ENCODE assay signal across 1 cellular context in genomic region chr3:195907730-195908438, GRCh38.
A peak's percentile ranks its signal among the peaks of the same experiment; 100 is the strongest.
TF ChIP-seq lines count a peak whose summit lies in the region.

No MANE protein-coding gene starts in this region.

TF ChIP-seq in K562, 482 proteins besides CTCF, POLR2A, EP300 and RAD21 (continued from another document and continues in another):
- TF ChIP-seq ZNF318 (IDR thresholded peaks at IDR 0.05; ENCODE audit: borderline replicate concordance in 1 of 2, low read depth in 1 of 2): peak in 1 of 2 experiments; percentile 53; a peak in 1 of 4 replicates
- no peak for TF ChIP-seq TAF15 (IDR thresholded peaks at IDR 0.05; ENCODE audit: low read depth, low read length)
- TF ChIP-seq BRD4 (IDR thresholded peaks at IDR 0.05): no peak
- peak; percentile 86 for TF ChIP-seq MEIS2 (IDR thresholded peaks at IDR 0.05; ENCODE audit: partially characterized antibody)
- no peak for TF ChIP-seq POLR2B (IDR thresholded peaks at IDR 0.05; ENCODE audit: low read depth, partially characterized antibody)
- no peak for TF ChIP-seq MBD2 (IDR thresholded peaks at IDR 0.05; ENCODE audit: borderline replicate concordance, low read depth)
- no peak for TF ChIP-seq ZNF699 (CRISPR knock-in tag; IDR thresholded peaks at IDR 0.05; ENCODE audit: insufficient replicate concordance)
- no peak for TF ChIP-seq NFIX (CRISPR knock-in tag; IDR thresholded peaks at IDR 0.05; ENCODE audit: low read depth)
- TF ChIP-seq NELFE (IDR thresholded peaks at IDR 0.05; ENCODE audit: insufficient read depth, insufficient read length): no peak
- TF ChIP-seq CBX3 (IDR thresholded peaks at IDR 0.05; ENCODE audit: borderline replicate concordance in 1 of 2, low read length in 2 of 2): no peak
- no peak for TF ChIP-seq ZNF431 (CRISPR knock-in tag; IDR thresholded peaks at IDR 0.05)
- no peak for TF ChIP-seq ZBTB5 (IDR thresholded peaks at IDR 0.05)
- no peak; the same call in 1 of the 2 replicates for TF ChIP-seq CBFB (CRISPR knock-in tag; IDR thresholded peaks at IDR 0.05)
- no peak for TF ChIP-seq EHMT2 (IDR thresholded peaks at IDR 0.05)
- no peak for TF ChIP-seq ARID3A (IDR thresholded peaks at IDR 0.05; ENCODE audit: borderline replicate concordance, low read depth, low read length)
- TF ChIP-seq RBM39 (optimal IDR thresholded peaks at IDR 0.05; ENCODE audit: low read depth, low read length): no peak
- no peak for TF ChIP-seq MEF2D (tag; conservative IDR thresholded peaks at IDR 0.05; ENCODE audit: low read depth)
- TF ChIP-seq MCM5 (IDR thresholded peaks at IDR 0.05; ENCODE audit: low read depth): no peak
- TF ChIP-seq FOXO4 (CRISPR knock-in tag; IDR thresholded peaks at IDR 0.05): no peak
- peak; percentile 86 for TF ChIP-seq NFIC (IDR thresholded peaks at IDR 0.05)
- TF ChIP-seq ZBTB12 (CRISPR knock-in tag; IDR thresholded peaks at IDR 0.05): no peak
- TF ChIP-seq TSC22D4 (tag; IDR thresholded peaks at IDR 0.05): no peak
- TF ChIP-seq ARID4B (CRISPR knock-in tag; IDR thresholded peaks at IDR 0.05): no peak; the same call in 1 of the 2 replicates
- TF ChIP-seq ZNF384 (IDR thresholded peaks at IDR 0.05; ENCODE audit: low read depth, low read length): no peak
- no peak for TF ChIP-seq ZNF707 (CRISPR knock-in tag; conservative IDR thresholded peaks at IDR 0.05)
- no peak for TF ChIP-seq FOS (IDR thresholded peaks at IDR 0.05; ENCODE audit: extremely low read depth, insufficient read length)
- no peak for TF ChIP-seq TBP (optimal IDR thresholded peaks at IDR 0.05; ENCODE audit: low read depth, low read length)
- no peak for TF ChIP-seq NR4A1 (CRISPR knock-in tag; IDR thresholded peaks at IDR 0.05)
- TF ChIP-seq NR4A1 (tag; IDR thresholded peaks at IDR 0.05): no peak
- no peak for TF ChIP-seq HIVEP1 (CRISPR knock-in tag; IDR thresholded peaks at IDR 0.05)
- no peak for TF ChIP-seq ZBED1 (IDR thresholded peaks at IDR 0.05)
- TF ChIP-seq ZNF277 (CRISPR knock-in tag; IDR thresholded peaks at IDR 0.05; ENCODE audit: borderline replicate concordance): no peak
- TF ChIP-seq BRD9 (IDR thresholded peaks at IDR 0.05; ENCODE audit: low read depth, partially characterized antibody): no peak
- TF ChIP-seq HES1 (IDR thresholded peaks at IDR 0.05; ENCODE audit: low read depth): peak; percentile 100
- peak; percentile 97 for TF ChIP-seq TFE3 (CRISPR knock-in tag; IDR thresholded peaks at IDR 0.05)
- peak; percentile 32; the same call in 1 of the 2 replicates for TF ChIP-seq FOSL1 (tag; conservative IDR thresholded peaks at IDR 0.05)
- no peak; the same call in 1 of the 2 replicates for TF ChIP-seq TEAD4 (IDR thresholded peaks at IDR 0.05; ENCODE audit: low read length)
- no peak for TF ChIP-seq TEAD4 (CRISPR knock-in tag; IDR thresholded peaks at IDR 0.05; ENCODE audit: borderline replicate concordance)
